ENCODE assay signal across 3 cellular contexts in the genomic region with DNA sequence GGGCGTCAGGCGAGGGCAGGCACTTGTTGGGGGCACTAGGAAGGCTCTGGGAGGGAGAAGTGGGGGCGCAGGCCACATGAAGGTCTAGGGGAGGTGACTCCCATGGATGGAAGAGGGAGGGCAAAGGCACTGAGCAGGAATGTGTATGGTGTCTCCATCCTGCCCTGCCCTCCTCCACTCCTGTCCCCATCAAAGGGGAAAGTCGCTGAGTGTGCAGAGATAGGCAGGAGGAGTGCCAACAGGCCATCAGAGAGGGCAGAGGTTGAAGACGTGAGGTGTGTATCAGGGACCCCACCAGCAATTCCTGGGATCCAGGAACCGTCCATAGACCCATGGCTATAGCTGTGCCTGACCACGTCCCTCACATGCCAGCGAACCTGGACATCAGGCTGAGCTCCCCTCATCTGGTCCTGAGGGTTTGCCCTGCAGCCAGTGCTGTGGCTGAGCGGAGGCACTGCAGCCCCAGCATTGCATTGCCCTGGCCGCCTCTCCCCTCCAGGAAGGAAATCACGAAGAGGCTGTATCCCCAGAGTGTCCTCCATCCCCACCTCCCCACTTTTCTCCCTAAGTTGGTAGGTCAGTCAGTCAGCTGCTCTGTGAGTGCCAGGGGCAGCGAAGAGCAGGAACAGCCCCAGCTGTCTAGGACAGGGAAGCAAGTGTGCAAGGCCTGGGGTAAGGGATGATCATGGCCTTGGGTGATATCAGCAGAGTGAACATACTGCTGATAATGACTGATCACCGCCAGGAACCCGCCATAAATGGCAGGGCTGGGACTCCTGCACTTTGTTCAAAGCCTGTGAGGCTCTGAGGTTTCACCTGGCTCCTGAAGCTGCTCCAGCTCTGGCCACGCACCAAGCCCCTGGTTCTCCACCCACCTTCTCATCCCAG.
TF ChIP-seq lines count a peak whose summit lies in the region.

No MANE protein-coding gene starts in this region.

TF ChIP-seq in A549, 52 proteins besides CTCF, POLR2A, EP300 and RAD21:
- no peak for TF ChIP-seq ZNF302 (CRISPR knock-in tag; IDR thresholded peaks at IDR 0.05)
- no peak for TF ChIP-seq KDM1A (IDR thresholded peaks at IDR 0.05; ENCODE audit: low read depth)
- no peak for TF ChIP-seq ZFP36 (IDR thresholded peaks at IDR 0.05; ENCODE audit: borderline replicate concordance, partially characterized antibody)
- TF ChIP-seq RNF2 (IDR thresholded peaks at IDR 0.05; ENCODE audit: borderline replicate concordance, low read depth): no peak
- peak; percentile 22 for TF ChIP-seq MAFK (IDR thresholded peaks at IDR 0.05; ENCODE audit: partially characterized antibody)
TF ChIP-seq in A549: peak in this region for 1.

TF ChIP-seq in GM12878, 131 proteins besides CTCF, POLR2A, EP300 and RAD21:
- no peak for TF ChIP-seq ATF7 (IDR thresholded peaks at IDR 0.05; ENCODE audit: low read depth)
- no peak for TF ChIP-seq YY1 (IDR thresholded peaks at IDR 0.05; ENCODE audit: low read depth, low read length)
- TF ChIP-seq, protein P1, sequence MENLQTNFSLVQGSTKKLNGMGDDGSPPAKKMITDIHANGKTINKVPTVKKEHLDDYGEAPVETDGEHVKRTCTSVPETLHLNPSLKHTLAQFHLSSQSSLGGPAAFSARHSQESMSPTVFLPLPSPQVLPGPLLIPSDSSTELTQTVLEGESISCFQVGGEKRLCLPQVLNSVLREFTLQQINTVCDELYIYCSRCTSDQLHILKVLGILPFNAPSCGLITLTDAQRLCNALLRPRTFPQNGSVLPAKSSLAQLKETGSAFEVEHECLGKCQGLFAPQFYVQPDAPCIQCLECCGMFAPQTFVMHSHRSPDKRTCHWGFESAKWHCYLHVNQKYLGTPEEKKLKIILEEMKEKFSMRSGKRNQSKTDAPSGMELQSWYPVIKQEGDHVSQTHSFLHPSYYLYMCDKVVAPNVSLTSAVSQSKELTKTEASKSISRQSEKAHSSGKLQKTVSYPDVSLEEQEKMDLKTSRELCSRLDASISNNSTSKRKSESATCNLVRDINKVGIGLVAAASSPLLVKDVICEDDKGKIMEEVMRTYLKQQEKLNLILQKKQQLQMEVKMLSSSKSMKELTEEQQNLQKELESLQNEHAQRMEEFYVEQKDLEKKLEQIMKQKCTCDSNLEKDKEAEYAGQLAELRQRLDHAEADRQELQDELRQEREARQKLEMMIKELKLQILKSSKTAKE (IDR thresholded peaks at IDR 0.05; ENCODE audit: low read depth, poor library complexity, severe bottlenecking): no peak
- TF ChIP-seq NBN (IDR thresholded peaks at IDR 0.05): no peak
- no peak for TF ChIP-seq HDAC2 (IDR thresholded peaks at IDR 0.05)
- no peak for TF ChIP-seq BCL11A (IDR thresholded peaks at IDR 0.05; ENCODE audit: low read depth, low read length)
- TF ChIP-seq, protein P2, sequence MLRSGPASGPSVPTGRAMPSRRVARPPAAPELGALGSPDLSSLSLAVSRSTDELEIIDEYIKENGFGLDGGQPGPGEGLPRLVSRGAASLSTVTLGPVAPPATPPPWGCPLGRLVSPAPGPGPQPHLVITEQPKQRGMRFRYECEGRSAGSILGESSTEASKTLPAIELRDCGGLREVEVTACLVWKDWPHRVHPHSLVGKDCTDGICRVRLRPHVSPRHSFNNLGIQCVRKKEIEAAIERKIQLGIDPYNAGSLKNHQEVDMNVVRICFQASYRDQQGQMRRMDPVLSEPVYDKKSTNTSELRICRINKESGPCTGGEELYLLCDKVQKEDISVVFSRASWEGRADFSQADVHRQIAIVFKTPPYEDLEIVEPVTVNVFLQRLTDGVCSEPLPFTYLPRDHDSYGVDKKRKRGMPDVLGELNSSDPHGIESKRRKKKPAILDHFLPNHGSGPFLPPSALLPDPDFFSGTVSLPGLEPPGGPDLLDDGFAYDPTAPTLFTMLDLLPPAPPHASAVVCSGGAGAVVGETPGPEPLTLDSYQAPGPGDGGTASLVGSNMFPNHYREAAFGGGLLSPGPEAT (IDR thresholded peaks at IDR 0.05; ENCODE audit: low read depth): no peak
- no peak for TF ChIP-seq TBL1XR1 (IDR thresholded peaks at IDR 0.05; ENCODE audit: low read depth, low read length)
- TF ChIP-seq CHD1 (IDR thresholded peaks at IDR 0.05; ENCODE audit: low read depth, low read length): no peak
- no peak for TF ChIP-seq E2F4 (IDR thresholded peaks at IDR 0.05; ENCODE audit: low read depth, low read length)

TF ChIP-seq in HepG2, 621 proteins besides CTCF, POLR2A, EP300 and RAD21:
- TF ChIP-seq FOSL2 (CRISPR knock-in tag; IDR thresholded peaks at IDR 0.05): no peak
- TF ChIP-seq GABPA (IDR thresholded peaks at IDR 0.05; ENCODE audit: low read depth, low read length): 0 out of 2 replicates have a peak, but pooled peaks have one; percentile 20
- TF ChIP-seq GABPA (CRISPR knock-in tag; IDR thresholded peaks at IDR 0.05; ENCODE audit: low read depth): no peak
- TF ChIP-seq CEBPG (CRISPR knock-in tag; IDR thresholded peaks at IDR 0.05): no peak
- no peak for TF ChIP-seq JARID2 (CRISPR knock-in tag; IDR thresholded peaks at IDR 0.05; ENCODE audit: insufficient replicate concordance)
- TF ChIP-seq MAFK (conservative IDR thresholded peaks at IDR 0.05 in 1 of 2, IDR thresholded peaks at IDR 0.05 in 1 of 2; ENCODE audit: low read length in 2 of 2): 0 out of 4 replicates have a peak, but pooled peaks of 1 of the 2 experiments have one; percentile 21
- 0 out of 2 replicates have a peak, but pooled peaks have one; percentile 63 for TF ChIP-seq ZNF572 (CRISPR knock-in tag; IDR thresholded peaks at IDR 0.05)
- no peak for TF ChIP-seq EED (CRISPR knock-in tag; IDR thresholded peaks at IDR 0.05)
